In genomic region chr2:64530946-64531345, GRCh38 we compare ENCODE assay signal across 2 cellular contexts.
TF ChIP-seq lines count a peak whose summit lies in the region.

No MANE protein-coding gene starts in this region.

TF ChIP-seq in HEK293, 187 proteins besides CTCF, POLR2A, EP300 and RAD21:
- TF ChIP-seq ZNF362 (tag by site-specific recombination; IDR thresholded peaks at IDR 0.05): 0 out of 2 replicates have a peak, but pooled peaks have one; percentile 61

TF ChIP-seq in GM12878, 131 proteins besides CTCF, POLR2A, EP300 and RAD21:
- TF ChIP-seq ZNF384 (IDR thresholded peaks at IDR 0.05; ENCODE audit: borderline replicate concordance, low read depth, low read length): peak; percentile 6; the same call in 1 of the 2 replicates
